In genomic region chrX:151176351-151176750, GRCh38 we compare ENCODE assay signal across 19 cellular contexts. TPM values are rescaled to one million over a fixed set of nuclear protein-coding genes. Genes with fewer than 3 reads are reported as not detected.
A peak's percentile ranks its signal among the peaks of the same experiment; 100 is the strongest.
DNase-seq lines count a peak whose midpoint lies in the region; TF ChIP-seq lines count a peak whose summit lies in the region.
"Had no signal": no experiment of that assay in that cellular context is flagged by ENCODE, and none has a peak within 500 bp of the region (broad histone marks: within the 10 kb centered on the region; RNA-seq: fewer than 3 reads in every experiment).

TSS of gene GPR50 (plus strand) at chrX:151176584. CDS start at chrX:151176722, 138 bp downstream.

- WGBS in ectodermal cell, 2 experiments: 45 to 52% methylated on average over 8 of the region's 8 CpGs

- H3K27ac Mint-ChIP-seq in neural crest cell (ENCODE audit: unreplicated experiment): no peak within 1 kb of the TSS
- H3K27ac Mint-ChIP-seq in activated CD4-positive, alpha-beta T cell treated with anti-CD3 and anti-CD28 coated beads, Interleukin-2, amount 10 ng/mL, durations not matched to agents 7 days and 5 days: no peak within 1 kb of the TSS
- H3K27ac Mint-ChIP-seq: activated naive CD4-positive, alpha-beta T cell treated with anti-CD3 and anti-CD28 coated beads, Interleukin-2, amount 50 U/mL, for 72 hours; naive B cell had no signal

- DNase-seq in DMS153 treated with DMSO at 0.1 percent for 48 hours (lab: John Stamatoyannopoulos, UW; ENCODE audit: unreplicated experiment) (peak; percentile 53), NCI-H2029 (lab: John Stamatoyannopoulos, UW) (peak; percentile 85), neural crest cell (ENCODE audit: low read depth, low spot score) (peak; percentile 15), superior temporal gyrus (ENCODE audit: extremely low spot score) (no peak), SW 1271 (lab: John Stamatoyannopoulos, UW) (no peak)
- DNase-seq in central memory CD4-positive, alpha-beta T cell: no peak
- no peak for DNase-seq in activated CD4-positive, alpha-beta T cell treated with anti-CD3 and anti-CD28 coated beads, Interleukin-2, amount 10 ng/mL, durations not matched to agents 7 days and 5 days
- DNase-seq: COR-L47; KBM-7; naive B cell; NCI-H1417 treated with DMSO at 0.1 percent for 48 hours; NCI-H774; stimulated activated CD4-positive, alpha-beta T cell treated with anti-CD3 and anti-CD28 coated beads, Interleukin-4, amount 100 ng/mL, for 4 hours; T-helper 1 cell had no signal

- H3K9me3 Mint-ChIP-seq in neural crest cell: peaks cover 3% of the 10 kb centered on the region
- H3K9me3 Mint-ChIP-seq in activated CD4-positive, alpha-beta T cell treated with anti-CD3 and anti-CD28 coated beads, Interleukin-2, amount 10 ng/mL, durations not matched to agents 7 days and 5 days: no peaks in the 10 kb centered on the region
- H3K9me3 Mint-ChIP-seq: activated naive CD4-positive, alpha-beta T cell treated with anti-CD3 and anti-CD28 coated beads, Interleukin-2, amount 50 U/mL, for 72 hours had no signal

- no peaks in the 10 kb centered on the region for H3K9me3 ChIP-seq in ectodermal cell (ENCODE audit: control insufficient read depth, low read length)

- H3K36me3 Mint-ChIP-seq in neural crest cell (ENCODE audit: low read depth): peaks cover 21% of the 10 kb centered on the region
- no peaks in the 10 kb centered on the region for H3K36me3 Mint-ChIP-seq in activated CD4-positive, alpha-beta T cell treated with anti-CD3 and anti-CD28 coated beads, Interleukin-2, amount 10 ng/mL, durations not matched to agents 7 days and 5 days (ENCODE audit: low read depth)

- CTCF ChIA-PET in activated CD4-positive, alpha-beta T cell treated with anti-CD3 and anti-CD28 coated beads, Interleukin-2, amount 10 ng/mL, durations not matched to agents 7 days and 5 days (lab: Charles Lee): no interaction called here

- POLR2A ChIA-PET in activated CD4-positive, alpha-beta T cell treated with anti-CD3 and anti-CD28 coated beads, Interleukin-2, amount 10 ng/mL, durations not matched to agents 7 days and 5 days (lab: Charles Lee): no interaction called here

- H3K4me1 ChIP-seq in ectodermal cell (ENCODE audit: control insufficient read depth, insufficient read depth, low read length): peaks cover 6% of the 10 kb centered on the region

- peak within 1 kb of the TSS; percentile 35 for H3K4me3 ChIP-seq in ectodermal cell (ENCODE audit: insufficient read depth, low read depth, low read length)

- peak within 1 kb of the TSS; percentile 88 for H3K4me3 Mint-ChIP-seq in neural crest cell
- no peak within 1 kb of the TSS for H3K4me3 Mint-ChIP-seq in activated CD4-positive, alpha-beta T cell treated with anti-CD3 and anti-CD28 coated beads, Interleukin-2, amount 10 ng/mL, durations not matched to agents 7 days and 5 days

- TF ChIP-seq CTCF in neural crest cell (conservative IDR thresholded peaks at IDR 0.05): no peak

- H3K4me1 Mint-ChIP-seq in neural crest cell: peaks cover 17% of the 10 kb centered on the region
- no peaks in the 10 kb centered on the region for H3K4me1 Mint-ChIP-seq in activated CD4-positive, alpha-beta T cell treated with anti-CD3 and anti-CD28 coated beads, Interleukin-2, amount 10 ng/mL, durations not matched to agents 7 days and 5 days

- no peaks in the 10 kb centered on the region for H3K36me3 ChIP-seq in ectodermal cell (ENCODE audit: control insufficient read depth, insufficient read depth, low read length)
- H3K36me3 ChIP-seq: gastroesophageal sphincter had no signal

- H3K27me3 Mint-ChIP-seq in neural crest cell (ENCODE audit: low read depth): peaks cover 94% of the 10 kb centered on the region
- peaks cover 55% of the 10 kb centered on the region for H3K27me3 Mint-ChIP-seq in activated CD4-positive, alpha-beta T cell treated with anti-CD3 and anti-CD28 coated beads, Interleukin-2, amount 10 ng/mL, durations not matched to agents 7 days and 5 days

- H3K27ac ChIP-seq in ectodermal cell (ENCODE audit: insufficient read depth, low read depth, low read length, poor library complexity, severe bottlenecking): no peak within 1 kb of the TSS
- H3K27ac ChIP-seq: gastroesophageal sphincter, RWPE1 had no signal

- peaks cover 80% of the 10 kb centered on the region for H3K27me3 ChIP-seq in ectodermal cell (ENCODE audit: control insufficient read depth, insufficient read depth, low read length, poor library complexity, severe bottlenecking)

RNA-seq across cellular contexts. Expression of gene GPR50, which starts in this region (rescaled TPM):
- polyA plus RNA-seq in ectodermal cell (2013, experiment 1 of 4): 2.4 TPM
- 1.6 TPM for polyA plus RNA-seq in ectodermal cell (2013, experiment 2 of 4)
- 1.3 TPM for polyA plus RNA-seq in ectodermal cell (2013, experiment 3 of 4)
- 2.8 TPM for polyA plus RNA-seq in ectodermal cell (2013, experiment 4 of 4)
- total RNA-seq in neural crest cell: 3.7 and 4.4 TPM in 2 replicates
- total RNA-seq in activated CD4-positive, alpha-beta T cell treated with anti-CD3 and anti-CD28 coated beads, Interleukin-2, amount 10 ng/mL, durations not matched to agents 7 days and 5 days: not detected
- total RNA-seq: activated naive CD4-positive, alpha-beta T cell treated with anti-CD3 and anti-CD28 coated beads, Interleukin-2, amount 50 U/mL, for 72 hours; cardiac septum; gastroesophageal sphincter had no signal

Comparison
In these comparisons a context has a peak if more than half of its experiments do, and no peak if none do; other contexts are left out.
1. DNase-seq: peak in DMS153 treated with DMSO at 0.1 percent for 48 hours (single experiment), NCI-H2029 (single experiment) and neural crest cell (single experiment); none in central memory CD4-positive, alpha-beta T cell (single experiment), activated CD4-positive, alpha-beta T cell treated with anti-CD3 and anti-CD28 coated beads, Interleukin-2, amount 10 ng/mL, durations not matched to agents 7 days and 5 days (single experiment), superior temporal gyrus (single experiment) and SW 1271 (0 of 2).